13 cellular contexts compared by ENCODE assay signal in genomic region chr13:113083402-113084061, GRCh38. TPM values are rescaled to one million over a fixed set of nuclear protein-coding genes. Genes with fewer than 3 reads are reported as not detected.
DNase-seq lines count a peak whose midpoint lies in the region; ATAC-seq, FAIRE-seq and TF ChIP-seq lines count a peak whose summit lies in the region.
"Had no signal": no experiment of that assay in that cellular context is flagged by ENCODE, and none has a peak within 500 bp of the region (broad histone marks: within the 10 kb centered on the region; RNA-seq: fewer than 3 reads in every experiment).

No MANE protein-coding gene starts in this region.

- H3K36me3 Mint-ChIP-seq in activated CD4-positive, alpha-beta T cell treated with anti-CD3 and anti-CD28 coated beads, Interleukin-2, amount 10 ng/mL, durations not matched to agents 7 days and 5 days (ENCODE audit: low read depth), result no peaks in the 10 kb centered on the region

- no peaks in the 10 kb centered on the region for H3K4me1 Mint-ChIP-seq in activated CD4-positive, alpha-beta T cell treated with anti-CD3 and anti-CD28 coated beads, Interleukin-2, amount 10 ng/mL, durations not matched to agents 7 days and 5 days

- H3K27ac ChIP-seq in HEK293 (ENCODE audit: extremely low read depth, low read depth, low read length), result no peak overlapping the region
- H3K27ac ChIP-seq in prostate gland, result peak overlapping the region in 1 of 2 donors; percentile 19
- H3K27ac ChIP-seq in brain microvascular endothelial cell, result no peak overlapping the region

- ATAC-seq in HG02970 (IDR thresholded peaks at IDR 0.05; ENCODE audit: low FRiP score, unreplicated experiment), result no peak

- H3K36me3 ChIP-seq in HEK293 (ENCODE audit: control insufficient read depth in 2 of 2, insufficient read depth in 1 of 2, low read length in 2 of 2) (peaks cover 0 to 11% of the 10 kb centered on the region in 2 experiments; a peak in 1 of 3 replicates), prostate gland (no peaks in the 10 kb centered on the region), brain microvascular endothelial cell (replicated peaks) (no peaks in the 10 kb centered on the region)

- CTCF ChIA-PET in HEK293 (lab: Yijun Ruan, JAX), result no interaction called here
- CTCF ChIA-PET in activated CD4-positive, alpha-beta T cell treated with anti-CD3 and anti-CD28 coated beads, Interleukin-2, amount 10 ng/mL, durations not matched to agents 7 days and 5 days (lab: Charles Lee), result no interaction called here

- H3K27me3 ChIP-seq in prostate gland (replicated peaks; ENCODE audit: insufficient read depth) (no peaks in the 10 kb centered on the region), brain microvascular endothelial cell (replicated peaks) (no peaks in the 10 kb centered on the region)

- H3K9me3 ChIP-seq in HEK293 (ENCODE audit: control insufficient read depth, insufficient read depth, low read depth, low read length) (no peaks in the 10 kb centered on the region), prostate gland (no peaks in the 10 kb centered on the region)

- H3K27me3 Mint-ChIP-seq in activated CD4-positive, alpha-beta T cell treated with anti-CD3 and anti-CD28 coated beads, Interleukin-2, amount 10 ng/mL, durations not matched to agents 7 days and 5 days, result no peaks in the 10 kb centered on the region

- no peaks in the 10 kb centered on the region for H3K9me3 Mint-ChIP-seq in activated CD4-positive, alpha-beta T cell treated with anti-CD3 and anti-CD28 coated beads, Interleukin-2, amount 10 ng/mL, durations not matched to agents 7 days and 5 days

- FAIRE-seq in frontal cortex (lab: Jason Lieb, UNC), result peak; percentile 24

- no peak for TF ChIP-seq POLR2A in prostate gland (IDR thresholded peaks at IDR 0.05)

- 40% methylated on average over 14 of the region's 18 CpGs for WGBS in prostate gland

- H3K4me1 ChIP-seq in HEK293 (ENCODE audit: control insufficient read depth, insufficient read depth, low read length) (no peaks in the 10 kb centered on the region; the same call in 1 of the 2 replicates), prostate gland (replicated peaks) (peaks cover 6% of the 10 kb centered on the region)

- DNase-seq in NCI-H774 (lab: John Stamatoyannopoulos, UW) (peak; percentile 51), frontal cortex (ENCODE audit: low spot score in 2 of 2) (peak; percentile 70 to 75), prostate gland (ENCODE audit: low spot score) (peak; percentile 76), brain microvascular endothelial cell (no peak)
- no peak for DNase-seq in activated CD4-positive, alpha-beta T cell treated with anti-CD3 and anti-CD28 coated beads, Interleukin-2, amount 10 ng/mL, durations not matched to agents 7 days and 5 days
- DNase-seq in stimulated activated naive CD4-positive, alpha-beta T cell treated with Interleukin-2 at 50 U/mL for 16 hours (lab: John Stamatoyannopoulos, UW), result no peak
- DNase-seq: activated T-cell treated with anti-CD3 and anti-CD28 coated beads for 4 hours, cortex of kidney, EL, islet precursor cell, MV-4-11 had no signal

- H3K4me3 ChIP-seq in HEK293 (ENCODE audit: low read depth, low read length), result no peak overlapping the region
- no peak overlapping the region for H3K4me3 ChIP-seq in prostate gland
- H3K4me3 ChIP-seq in brain microvascular endothelial cell (ENCODE audit: low read depth, low read length), result no peak overlapping the region

- H3K4me3 Mint-ChIP-seq in activated CD4-positive, alpha-beta T cell treated with anti-CD3 and anti-CD28 coated beads, Interleukin-2, amount 10 ng/mL, durations not matched to agents 7 days and 5 days, result no peak overlapping the region

- no peak overlapping the region for H3K27ac Mint-ChIP-seq in activated CD4-positive, alpha-beta T cell treated with anti-CD3 and anti-CD28 coated beads, Interleukin-2, amount 10 ng/mL, durations not matched to agents 7 days and 5 days

- no peak for TF ChIP-seq CTCF in HEK293 (tag by site-specific recombination; IDR thresholded peaks at IDR 0.05)
- peak in 2 of 4 experiments; percentile 10 for TF ChIP-seq CTCF in prostate gland (IDR thresholded peaks at IDR 0.05)
- no peak for TF ChIP-seq CTCF in brain microvascular endothelial cell (IDR thresholded peaks at IDR 0.05; ENCODE audit: low read depth, low read length, missing control alignments)

- in situ Hi-C loops in brain microvascular endothelial cell (cut with HindIII; ENCODE audit: low pct_ligation_motif_present, low sequenced_read_pairs), result no loop called here

- intact Hi-C loops in prostate gland (cut with DNase I), result no loop called here

- POLR2A ChIA-PET in HEK293 (lab: Yijun Ruan, JAX), result no interaction called here
- POLR2A ChIA-PET in activated CD4-positive, alpha-beta T cell treated with anti-CD3 and anti-CD28 coated beads, Interleukin-2, amount 10 ng/mL, durations not matched to agents 7 days and 5 days (lab: Charles Lee), result no interaction called here

TF ChIP-seq in HEK293, 187 proteins besides CTCF, POLR2A, EP300 and RAD21:
- 0 out of 2 replicates have a peak, but pooled peaks have one; percentile 47 for TF ChIP-seq OSR2 (tag by site-specific recombination; IDR thresholded peaks at IDR 0.05)
- peak; percentile 45 for TF ChIP-seq ZBTB8A (tag by site-specific recombination; IDR thresholded peaks at IDR 0.05)
- TF ChIP-seq, protein P1, sequence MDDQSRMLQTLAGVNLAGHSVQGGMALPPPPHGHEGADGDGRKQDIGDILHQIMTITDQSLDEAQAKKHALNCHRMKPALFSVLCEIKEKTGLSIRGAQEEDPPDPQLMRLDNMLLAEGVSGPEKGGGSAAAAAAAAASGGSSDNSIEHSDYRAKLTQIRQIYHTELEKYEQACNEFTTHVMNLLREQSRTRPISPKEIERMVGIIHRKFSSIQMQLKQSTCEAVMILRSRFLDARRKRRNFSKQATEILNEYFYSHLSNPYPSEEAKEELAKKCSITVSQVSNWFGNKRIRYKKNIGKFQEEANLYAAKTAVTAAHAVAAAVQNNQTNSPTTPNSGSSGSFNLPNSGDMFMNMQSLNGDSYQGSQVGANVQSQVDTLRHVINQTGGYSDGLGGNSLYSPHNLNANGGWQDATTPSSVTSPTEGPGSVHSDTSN (CRISPR knock-in tag; IDR thresholded peaks at IDR 0.05), result no peak
- TF ChIP-seq ZNF629 (tag by site-specific recombination; IDR thresholded peaks at IDR 0.05), result peak; percentile 89
- peak; percentile 66 for TF ChIP-seq ZBTB21 (tag by site-specific recombination; IDR thresholded peaks at IDR 0.05)
- 0 out of 2 replicates have a peak, but pooled peaks have one; percentile 15 for TF ChIP-seq ZNF366 (tag by site-specific recombination; conservative IDR thresholded peaks at IDR 0.05)
- peak; percentile 90 for TF ChIP-seq SCRT2 (tag by site-specific recombination; IDR thresholded peaks at IDR 0.05)
- peak; percentile 65; the same call in 1 of the 2 replicates for TF ChIP-seq SCRT1 (tag by site-specific recombination; IDR thresholded peaks at IDR 0.05; ENCODE audit: borderline replicate concordance)
- TF ChIP-seq, protein P2, sequence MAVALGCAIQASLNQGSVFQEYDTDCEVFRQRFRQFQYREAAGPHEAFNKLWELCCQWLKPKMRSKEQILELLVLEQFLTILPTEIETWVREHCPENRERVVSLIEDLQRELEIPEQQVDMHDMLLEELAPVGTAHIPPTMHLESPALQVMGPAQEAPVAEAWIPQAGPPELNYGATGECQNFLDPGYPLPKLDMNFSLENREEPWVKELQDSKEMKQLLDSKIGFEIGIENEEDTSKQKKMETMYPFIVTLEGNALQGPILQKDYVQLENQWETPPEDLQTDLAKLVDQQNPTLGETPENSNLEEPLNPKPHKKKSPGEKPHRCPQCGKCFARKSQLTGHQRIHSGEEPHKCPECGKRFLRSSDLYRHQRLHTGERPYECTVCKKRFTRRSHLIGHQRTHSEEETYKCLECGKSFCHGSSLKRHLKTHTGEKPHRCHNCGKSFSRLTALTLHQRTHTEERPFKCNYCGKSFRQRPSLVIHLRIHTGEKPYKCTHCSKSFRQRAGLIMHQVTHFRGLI (tag by site-specific recombination; IDR thresholded peaks at IDR 0.05), result no peak
- TF ChIP-seq WT1 (tag by site-specific recombination; IDR thresholded peaks at IDR 0.05), result 0 out of 2 replicates have a peak, but pooled peaks have one; percentile 10
- no peak for TF ChIP-seq FEZF1 (tag by site-specific recombination; IDR thresholded peaks at IDR 0.05)
- peak; percentile 38; the same call in 1 of the 2 replicates for TF ChIP-seq PRDM6 (tag by site-specific recombination; IDR thresholded peaks at IDR 0.05)
- peak; percentile 45; the same call in 1 of the 2 replicates for TF ChIP-seq ZNF600 (tag by site-specific recombination; IDR thresholded peaks at IDR 0.05)
- TF ChIP-seq KLF8 (tag by site-specific recombination; IDR thresholded peaks at IDR 0.05), result 0 out of 2 replicates have a peak, but pooled peaks have one; percentile 23
- no peak for TF ChIP-seq ZNF239 (tag by site-specific recombination; IDR thresholded peaks at IDR 0.05)

RNA-seq across cellular contexts. Expression of gene F7, which starts 22.1 kb away (rescaled TPM):
- total RNA-seq in frontal cortex (0.82 TPM), prostate gland (1 to 10 TPM in 1 of 2 donors, not detected in 1; 2.7 TPM)
- not detected for total RNA-seq in activated CD4-positive, alpha-beta T cell treated with anti-CD3 and anti-CD28 coated beads, Interleukin-2, amount 10 ng/mL, durations not matched to agents 7 days and 5 days

RNA-seq across cellular contexts. Expression of gene F10, which starts 39.1 kb away (rescaled TPM):
- total RNA-seq in frontal cortex (0.82 TPM), prostate gland (10 to 100 TPM; 10.2 to 48.0 TPM)
- total RNA-seq in activated CD4-positive, alpha-beta T cell treated with anti-CD3 and anti-CD28 coated beads, Interleukin-2, amount 10 ng/mL, durations not matched to agents 7 days and 5 days, result not detected

Comparison
In these comparisons a context has a peak if more than half of its experiments do, and no peak if none do; other contexts are left out.
1. DNase-seq: peak in NCI-H774 (single experiment), frontal cortex (2 of 2) and prostate gland (single experiment); none in activated CD4-positive, alpha-beta T cell treated with anti-CD3 and anti-CD28 coated beads, Interleukin-2, amount 10 ng/mL, durations not matched to agents 7 days and 5 days (single experiment), brain microvascular endothelial cell (single experiment) and stimulated activated naive CD4-positive, alpha-beta T cell treated with Interleukin-2 at 50 U/mL for 16 hours (single experiment).